ENCODE assay signal across 8 cellular contexts in genomic region chr16:69566437-69567030, GRCh38. TPM values are rescaled to one million over a fixed set of nuclear protein-coding genes. Genes with fewer than 3 reads are reported as not detected.
DNase-seq lines count a peak whose midpoint lies in the region; ATAC-seq and TF ChIP-seq lines count a peak whose summit lies in the region.

No MANE protein-coding gene starts in this region.

- H2BK120ac ChIP-seq in IMR-90 (ENCODE audit: low read depth, low read length), result peak overlapping the region; percentile 67; the same call in 1 of the 2 replicates

- H3K27me3 ChIP-seq in IMR-90 (ENCODE audit: control insufficient read depth, insufficient read depth, low read length), result no peaks in the 10 kb centered on the region
- H3K27me3 ChIP-seq in muscle layer of duodenum (ENCODE audit: low read depth, low read length), result no peaks in the 10 kb centered on the region

- peaks cover 0 to 39% of the 10 kb centered on the region in 2 experiments; a peak in 2 of 4 replicates for H3K79me1 ChIP-seq in IMR-90 (ENCODE audit: low read depth in 1 of 2, low read length in 2 of 2)

- TF ChIP-seq CTCF in IMR-90 (conservative IDR thresholded peaks at IDR 0.05; ENCODE audit: low read depth, low read length) (no peak), type B pancreatic cell (conservative IDR thresholded peaks at IDR 0.05) (no peak)

- TF ChIP-seq RAD21 in IMR-90 (IDR thresholded peaks at IDR 0.05; ENCODE audit: low read length), result peak; percentile 14; the same call in 1 of the 2 replicates

- peaks cover 3% of the 10 kb centered on the region for H3K36me3 Mint-ChIP-seq in type B pancreatic cell

- CTCF ChIA-PET in IMR-90 (lab: Yijun Ruan, JAX), result interaction anchor here (0.7 kb wide), 2 partner anchors 26 to 220 kb away, joined by 3 read pairs; no protein-coding TSS in a partner anchor

- peak overlapping the region; percentile 96 for H2AK9ac ChIP-seq in IMR-90 (replicated peaks; ENCODE audit: low read depth, low read length, poor library complexity)

- 0% methylated on average over 27 of the region's 60 CpGs; no CpG with 5 or more reads in 1 of the 2 experiments for WGBS in IMR-90 (ENCODE audit: extremely low coverage in 2 of 2, insufficient read length in 1 of 2), 2 experiments

- H3K23ac ChIP-seq in IMR-90 (ENCODE audit: low read depth, low read length), result peak overlapping the region; percentile 51; the same call in 1 of the 2 replicates

- H3K4ac ChIP-seq in IMR-90 (ENCODE audit: low read depth, low read length), result peak overlapping the region; percentile 84

- H3K4me3 ChIP-seq in IMR-90 (ENCODE audit: insufficient read depth, low read depth, low read length) (peak overlapping the region; percentile 95), muscle layer of duodenum (ENCODE audit: low read depth in 1 of 2, low read length in 2 of 2) (peak overlapping the region; percentile 89)

- H3K9me3 ChIP-seq in IMR-90 (ENCODE audit: control insufficient read depth, insufficient read depth, low read length) (no peaks in the 10 kb centered on the region), muscle layer of duodenum (ENCODE audit: control insufficient read depth in 1 of 2, low read length in 2 of 2) (no peaks in the 10 kb centered on the region)

- H2BK20ac ChIP-seq in IMR-90 (ENCODE audit: low read depth, low read length), result no peak overlapping the region

- intact Hi-C loops in IMR-90 (cut with micrococcal nuclease), result loop anchor here (1.0 to 5.0 kb wide), 4 partner anchors 9 to 119 kb away; no protein-coding TSS in a partner anchor

- peak overlapping the region; percentile 81 for H2AFZ ChIP-seq in IMR-90 (replicated peaks; ENCODE audit: low read length, poor library complexity)

- H3K36me3 ChIP-seq in IMR-90 (ENCODE audit: control insufficient read depth, insufficient read depth, low read length) (peaks cover 6% of the 10 kb centered on the region; the same call in 1 of the 2 replicates), muscle layer of duodenum (ENCODE audit: control insufficient read depth in 1 of 2, insufficient read depth in 2 of 2, low read length in 2 of 2) (peaks cover 0 to 12% of the 10 kb centered on the region in 2 donors)

- H2BK5ac ChIP-seq in IMR-90 (ENCODE audit: low read depth, low read length, poor library complexity, severe bottlenecking), result peak overlapping the region; percentile 95

- peak overlapping the region; percentile 99 for H3K27ac ChIP-seq in IMR-90 (ENCODE audit: insufficient read depth, low read length)
- peak overlapping the region; percentile 88 for H3K27ac ChIP-seq in muscle layer of duodenum (ENCODE audit: low read length)

- H3K4me1 Mint-ChIP-seq in type B pancreatic cell (ENCODE audit: unreplicated experiment), result peaks cover 20% of the 10 kb centered on the region

- no peak for TF ChIP-seq POLR2A in IMR-90 (IDR thresholded peaks at IDR 0.05; ENCODE audit: low read depth, low read length)

- peak overlapping the region; percentile 85 for H3K56ac ChIP-seq in IMR-90 (ENCODE audit: extremely low read depth, insufficient read depth, low read length)

- H3K9me3 Mint-ChIP-seq in type B pancreatic cell, result no peaks in the 10 kb centered on the region

- peak overlapping the region; percentile 81 for H3K18ac ChIP-seq in IMR-90 (ENCODE audit: low read depth, low read length)

- peak overlapping the region; percentile 56; the same call in 1 of the 2 replicates for H4K5ac ChIP-seq in IMR-90 (ENCODE audit: low read depth, low read length)

- no peaks in the 10 kb centered on the region for H3K9me1 ChIP-seq in IMR-90 (ENCODE audit: insufficient read depth, low read length)

- peak overlapping the region; percentile 99 for H3K4me3 Mint-ChIP-seq in type B pancreatic cell

- peak overlapping the region; percentile 35 for H4K91ac ChIP-seq in IMR-90 (ENCODE audit: insufficient read depth, low read depth, low read length)

- BruUV-seq in IMR-90 (replicated peaks; lab: Mats Ljungman, UMichigan), result no TSS peak

- peak; percentile 28 for ATAC-seq in GM21515 (IDR thresholded peaks at IDR 0.05; ENCODE audit: unreplicated experiment)
- ATAC-seq in IMR-90 (ENCODE audit: low read depth), result peak; percentile 59

- no peak overlapping the region for H2AK5ac ChIP-seq in IMR-90 (ENCODE audit: low read depth, low read length)

- DNase-seq in COLO829 (ENCODE audit: low spot score) (peak; percentile 4), IMR-90 (peak; percentile 68), fibroblast of gingiva (ENCODE audit: low read depth) (peak; percentile 71), type B pancreatic cell (ENCODE audit: extremely low spot score, unreplicated experiment) (peak; percentile 71), NCI-H510A (lab: John Stamatoyannopoulos, UW) (no peak)
- DNase-seq in activated CD8-positive, alpha-beta memory T cell treated with anti-CD3 and anti-CD28 coated beads, Interleukin-2, amount 50 U/mL, for 48 hours, result peak; percentile 73

- peaks cover 35% of the 10 kb centered on the region for H4K20me1 ChIP-seq in IMR-90 (ENCODE audit: insufficient read depth, low read length)

- POLR2A ChIA-PET in IMR-90 (lab: Charles Lee; ENCODE audit: unreplicated experiment), result interaction anchor here (0.6 to 1.1 kb wide), 3 partner anchors 37 to 181 kb away, joined by 3 to 4 read pairs (median 4); no protein-coding TSS in a partner anchor

- H3K9ac ChIP-seq in IMR-90 (ENCODE audit: low read depth, low read length), result peak overlapping the region; percentile 99

- H3K27me3 Mint-ChIP-seq in type B pancreatic cell, result no peaks in the 10 kb centered on the region

- in situ Hi-C loops in IMR-90 (cut with MboI; ENCODE audit: low sequenced_read_pairs), result no loop called here

- H3K4me1 ChIP-seq in IMR-90 (ENCODE audit: control insufficient read depth, insufficient read depth, low read length) (peaks cover 7% of the 10 kb centered on the region), muscle layer of duodenum (ENCODE audit: control insufficient read depth in 1 of 2, insufficient read depth in 2 of 2, low read length in 2 of 2) (peaks cover 7 to 34% of the 10 kb centered on the region in 2 donors)

- peak overlapping the region; percentile 96 for H3K14ac ChIP-seq in IMR-90 (replicated peaks; ENCODE audit: low read depth, low read length)

- dilution Hi-C loops in IMR-90 (cut with HindIII; ENCODE audit: low sequenced_read_pairs, unreplicated experiment), result no loop called here

- H3K27ac Mint-ChIP-seq in type B pancreatic cell, result peak overlapping the region; percentile 99

- no peak overlapping the region for H2BK15ac ChIP-seq in IMR-90 (ENCODE audit: low read depth, low read length)

- H3K4me2 ChIP-seq in IMR-90 (ENCODE audit: low read depth, low read length), result peak overlapping the region; percentile 86

- H4K8ac ChIP-seq in IMR-90 (ENCODE audit: low read depth in 2 of 2, low read length in 2 of 2), result peak overlapping the region; percentile 28 to 36; a peak in 2 of 4 replicates

TF ChIP-seq in IMR-90, 13 proteins besides CTCF, POLR2A, EP300 and RAD21:
- TF ChIP-seq RFX5 (IDR thresholded peaks at IDR 0.05; ENCODE audit: low read depth, low read length) (no peak), MXI1 (IDR thresholded peaks at IDR 0.05; ENCODE audit: borderline replicate concordance, low read depth, low read length) (peak; percentile 23; the same call in 1 of the 2 replicates), NFE2L2 (IDR thresholded peaks at IDR 0.05; ENCODE audit: low read depth, low read length) (no peak), FOS (IDR thresholded peaks at IDR 0.05; ENCODE audit: low read depth, low read length) (no peak), MAFK (IDR thresholded peaks at IDR 0.05; ENCODE audit: low read depth, low read length) (no peak), BHLHE40 (IDR thresholded peaks at IDR 0.05; ENCODE audit: low read depth, low read length) (no peak), MAZ (IDR thresholded peaks at IDR 0.05; ENCODE audit: borderline replicate concordance, low read depth, low read length) (peak; percentile 23; the same call in 1 of the 2 replicates), CEBPB (IDR thresholded peaks at IDR 0.05; ENCODE audit: low read depth, low read length) (no peak)

RNA-seq across cellular contexts. Expression of gene NFAT5, which starts 0.8 kb away (rescaled TPM):
- total RNA-seq in IMR-90 (2012; rRNA removed) (16.9 and 20.1 TPM in 2 replicates), type B pancreatic cell (ENCODE audit: low replicate concordance) (25.0 and 30.1 TPM in 2 replicates)
- 10.8 and 10.9 TPM in 2 replicates for polyA plus RNA-seq in IMR-90 (2012; rRNA removed)
- polyA plus RNA-seq in IMR-90 (2012; cell fraction: cytosol; rRNA removed), result 1.7 and 1.8 TPM in 2 replicates
- polyA plus RNA-seq in IMR-90 (2012; cell fraction: nucleus; rRNA removed; ENCODE audit: low replicate concordance), result 10.2 and 78.3 TPM in 2 replicates
